1 cellular context compared by ENCODE assay signal in genomic region chr6:138464085-138464484, GRCh38.
A peak's percentile ranks its signal among the peaks of the same experiment; 100 is the strongest.
TF ChIP-seq lines count a peak whose summit lies in the region.

No MANE protein-coding gene starts in this region.

TF ChIP-seq in HepG2, 621 proteins besides CTCF, POLR2A, EP300 and RAD21:
- no peak for TF ChIP-seq NFAT5 (CRISPR knock-in tag; IDR thresholded peaks at IDR 0.05)
- TF ChIP-seq NAIF1 (CRISPR knock-in tag; IDR thresholded peaks at IDR 0.05; ENCODE audit: borderline replicate concordance) = no peak
- TF ChIP-seq ZNF724P (CRISPR knock-in tag; IDR thresholded peaks at IDR 0.05; ENCODE audit: borderline replicate concordance) = no peak
- TF ChIP-seq MXI1 (IDR thresholded peaks at IDR 0.05; ENCODE audit: borderline replicate concordance, low read depth, low read length) = no peak
- no peak for TF ChIP-seq NR2F1 (CRISPR knock-in tag; IDR thresholded peaks at IDR 0.05)
- TF ChIP-seq ZNF609 (CRISPR knock-in tag; IDR thresholded peaks at IDR 0.05; ENCODE audit: borderline replicate concordance) = no peak
- no peak for TF ChIP-seq HNF4A (CRISPR knock-in tag; IDR thresholded peaks at IDR 0.05)
- TF ChIP-seq ZNF687 (CRISPR knock-in tag; IDR thresholded peaks at IDR 0.05) = peak; percentile 35
- no peak for TF ChIP-seq BRCA1 (CRISPR knock-in tag; IDR thresholded peaks at IDR 0.05)
- no peak for TF ChIP-seq ZFP1 (CRISPR knock-in tag; IDR thresholded peaks at IDR 0.05)
- TF ChIP-seq ZNF616 (CRISPR knock-in tag; IDR thresholded peaks at IDR 0.05; ENCODE audit: low read depth) = no peak
- TF ChIP-seq HOXA9 (CRISPR knock-in tag; IDR thresholded peaks at IDR 0.05; ENCODE audit: borderline replicate concordance) = no peak
- no peak for TF ChIP-seq DR1 (CRISPR knock-in tag; IDR thresholded peaks at IDR 0.05)
- TF ChIP-seq ZNF557 (CRISPR knock-in tag; IDR thresholded peaks at IDR 0.05) = no peak
- no peak for TF ChIP-seq ZC3H13 (CRISPR knock-in tag; IDR thresholded peaks at IDR 0.05)
- no peak for TF ChIP-seq PLSCR1 (CRISPR knock-in tag; IDR thresholded peaks at IDR 0.05; ENCODE audit: borderline replicate concordance)
- peak; percentile 38; the same call in 1 of the 2 replicates for TF ChIP-seq HOXA3 (CRISPR knock-in tag; IDR thresholded peaks at IDR 0.05)
- TF ChIP-seq ZNF768 (CRISPR knock-in tag; IDR thresholded peaks at IDR 0.05) = peak; percentile 31; the same call in 1 of the 2 replicates
- 0 out of 2 replicates have a peak, but pooled peaks have one; percentile 58 for TF ChIP-seq ZNF737 (CRISPR knock-in tag; IDR thresholded peaks at IDR 0.05; ENCODE audit: borderline replicate concordance)
- TF ChIP-seq HHEX (CRISPR knock-in tag; IDR thresholded peaks at IDR 0.05) = no peak
- no peak for TF ChIP-seq ZNF446 (CRISPR knock-in tag; IDR thresholded peaks at IDR 0.05)
- no peak for TF ChIP-seq NR2F2 (IDR thresholded peaks at IDR 0.05; ENCODE audit: borderline replicate concordance, low read depth)
- TF ChIP-seq ZBTB14 (CRISPR knock-in tag; IDR thresholded peaks at IDR 0.05) = no peak
- TF ChIP-seq AGO2 (optimal IDR thresholded peaks at IDR 0.05; ENCODE audit: low read depth, low read length) = peak; percentile 87
- no peak for TF ChIP-seq STAG1 (CRISPR knock-in tag; IDR thresholded peaks at IDR 0.05)
- TF ChIP-seq ZBTB33 (CRISPR knock-in tag; IDR thresholded peaks at IDR 0.05) = 0 out of 2 replicates have a peak, but pooled peaks have one; percentile 48
- TF ChIP-seq SNAPC4 (CRISPR knock-in tag; IDR thresholded peaks at IDR 0.05) = no peak
- TF ChIP-seq ZNF570 (CRISPR knock-in tag; IDR thresholded peaks at IDR 0.05; ENCODE audit: borderline replicate concordance) = no peak
- peak; percentile 36; the same call in 1 of the 2 replicates for TF ChIP-seq ZBTB38 (CRISPR knock-in tag; IDR thresholded peaks at IDR 0.05)
- TF ChIP-seq GABPB1 (CRISPR knock-in tag; IDR thresholded peaks at IDR 0.05) = peak; percentile 19; the same call in 1 of the 2 replicates
- no peak for TF ChIP-seq TCF12 (IDR thresholded peaks at IDR 0.05)
- no peak for TF ChIP-seq TCF12 (CRISPR knock-in tag; IDR thresholded peaks at IDR 0.05)
- 0 out of 2 replicates have a peak, but pooled peaks have one; percentile 34 for TF ChIP-seq POLR2G (IDR thresholded peaks at IDR 0.05; ENCODE audit: low read depth, low read length)
